ENCODE assay signal across 26 cellular contexts in the genomic region with DNA sequence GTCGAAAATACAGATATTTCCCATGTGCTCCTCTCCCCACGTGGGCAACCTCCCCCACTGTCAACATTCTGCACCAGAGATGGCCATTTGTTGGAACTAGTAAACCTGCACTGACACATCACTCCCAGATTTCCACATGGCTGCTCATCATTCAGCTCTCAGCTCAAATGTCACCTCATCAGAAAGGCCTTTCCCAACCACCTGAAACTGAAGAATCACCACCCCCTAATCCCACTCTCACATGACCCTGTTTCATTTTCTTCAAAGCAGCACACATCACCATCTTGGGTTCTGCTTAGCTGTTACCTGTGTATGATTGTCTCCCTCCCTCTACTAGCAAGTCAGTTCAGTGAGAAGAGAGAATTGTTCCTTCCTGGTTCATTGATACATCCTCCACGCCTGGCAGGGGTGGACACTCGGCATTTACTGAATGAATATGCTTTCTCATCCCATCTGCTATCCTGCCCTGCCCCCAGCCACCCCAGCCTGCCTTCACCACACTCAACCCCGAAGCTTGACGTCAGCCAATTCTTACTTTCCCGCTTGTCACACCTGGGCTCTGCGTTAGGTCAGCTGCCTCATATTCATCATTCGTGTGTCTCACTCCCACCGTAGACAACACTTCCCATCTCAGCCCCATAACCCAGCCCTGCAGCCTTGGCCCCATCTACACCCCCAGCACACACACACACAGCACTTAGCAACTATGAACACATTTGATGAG. TPM values are rescaled to one million over a fixed set of nuclear protein-coding genes. Genes with fewer than 3 reads are reported as not detected.
DNase-seq lines count a peak whose midpoint lies in the region; ATAC-seq, FAIRE-seq and TF ChIP-seq lines count a peak whose summit lies in the region.
"Had no signal": no experiment of that assay in that cellular context is flagged by ENCODE, and none has a peak within 500 bp of the region (broad histone marks: within the 10 kb centered on the region; RNA-seq: fewer than 3 reads in every experiment).

No MANE protein-coding gene starts in this region.

- intact Hi-C loops in spleen (cut with DNase I; ENCODE audit: low total_unique reads) = no loop called here

- peak; percentile 48 for FAIRE-seq in GM12892 (lab: Jason Lieb, UNC)
- FAIRE-seq: frontal cortex had no signal

- H3K36me3 ChIP-seq in CD4-positive, CD25-positive, alpha-beta regulatory T cell (ENCODE audit: control insufficient read depth, insufficient read depth, low read length) = peaks cover 16% of the 10 kb centered on the region
- peaks cover 0 to 34% (median 22%) of the 10 kb centered on the region in 6 donors for H3K36me3 ChIP-seq in spleen

- peak overlapping the region in 3 of 4 donors; percentile 1 to 66 (median 49) for H3K4me3 Mint-ChIP-seq in CD4-positive, CD25-positive, alpha-beta regulatory T cell
- H3K4me3 Mint-ChIP-seq: dendritic cell treated with granulocyte-macrophage colony-stimulating factor and Interleukin-4, amounts not matched to agents 40 ng/mL and 50 ng/mL, for 4 days had no signal

- peaks cover 8% of the 10 kb centered on the region for H3K36me3 Mint-ChIP-seq in CD4-positive, CD25-positive, alpha-beta regulatory T cell

- H3K4me1 ChIP-seq in CD4-positive, CD25-positive, alpha-beta regulatory T cell (ENCODE audit: control insufficient read depth, insufficient read depth, low read length, poor library complexity, severe bottlenecking) = peaks cover 10% of the 10 kb centered on the region
- peaks cover 8 to 23% (median 16%) of the 10 kb centered on the region in 6 donors for H3K4me1 ChIP-seq in spleen

- DNase-seq in CD4-positive, CD25-positive, alpha-beta regulatory T cell = no peak
- DNase-seq in GM12892 (ENCODE audit: insufficient read length) (no peak), NCI-H510A (lab: John Stamatoyannopoulos, UW) (peak; percentile 67), kidney glomerular epithelial cell (lab: John Stamatoyannopoulos, UW) (peak; percentile 31), iPS-NIHi7 (ENCODE audit: extremely low spot score) (no peak), NCI-H1417 treated with DMSO at 0.1 percent for 48 hours (lab: John Stamatoyannopoulos, UW) (no peak), spleen (no peak)
- DNase-seq in NK-92 treated with Interleukin-12 subunit alpha and Interleukin-12 subunit beta, amount 100 ng/mL, for 24 hours (lab: John Stamatoyannopoulos, UW) = no peak
- DNase-seq: activated CD8-positive, alpha-beta memory T cell treated with anti-CD3 and anti-CD28 coated beads, Interleukin-2, amount 50 U/mL, for 4 hours; activated naive CD4-positive, alpha-beta T cell treated with Interleukin-2 at 50 U/mL for 16 hours; mucosa of descending colon; NCI-H1436; NCI-H446 treated with DMSO at 0.1 percent for 48 hours; sigmoid colon; stimulated activated CD4-positive, alpha-beta T cell treated with anti-CD3 and anti-CD28 coated beads, Interleukin-2, amount 100 ng/mL, for 24 hours; substantia nigra; T-helper 9 cell had no signal

- no peaks in the 10 kb centered on the region for H3K9me3 Mint-ChIP-seq in CD4-positive, CD25-positive, alpha-beta regulatory T cell
- H3K9me3 Mint-ChIP-seq: dendritic cell treated with granulocyte-macrophage colony-stimulating factor and Interleukin-4, amounts not matched to agents 40 ng/mL and 50 ng/mL, for 4 days had no signal

- peaks cover 5 to 15% (median 11%) of the 10 kb centered on the region in 4 donors for H3K4me1 Mint-ChIP-seq in CD4-positive, CD25-positive, alpha-beta regulatory T cell

- H3K4me3 ChIP-seq in CD4-positive, CD25-positive, alpha-beta regulatory T cell (ENCODE audit: low read depth, low read length) = no peak overlapping the region
- H3K4me3 ChIP-seq in spleen = no peak overlapping the region
- H3K4me3 ChIP-seq: mucosa of descending colon, sigmoid colon had no signal

- no peak for TF ChIP-seq CTCF in spleen (IDR thresholded peaks at IDR 0.05 in 8 of 11, conservative IDR thresholded peaks at IDR 0.05 in 3 of 11)

- WGBS in spleen, 5 donors = 72 to 88% (median 83%) methylated on average over 10 of the region's 10 CpGs

- H3K27ac Mint-ChIP-seq in CD4-positive, CD25-positive, alpha-beta regulatory T cell = peak overlapping the region in 1 of 3 donors; percentile 17
- H3K27ac Mint-ChIP-seq: dendritic cell treated with granulocyte-macrophage colony-stimulating factor and Interleukin-4, amounts not matched to agents 40 ng/mL and 50 ng/mL, for 4 days had no signal

- H3K27ac ChIP-seq in CD4-positive, CD25-positive, alpha-beta regulatory T cell (ENCODE audit: insufficient read depth, low read length, poor library complexity, severe bottlenecking) = no peak overlapping the region
- H3K27ac ChIP-seq in spleen = no peak overlapping the region
- H3K27ac ChIP-seq: sigmoid colon had no signal

- H3K27me3 Mint-ChIP-seq in CD4-positive, CD25-positive, alpha-beta regulatory T cell = no peaks in the 10 kb centered on the region

- H3K9me3 ChIP-seq in CD4-positive, CD25-positive, alpha-beta regulatory T cell (ENCODE audit: control insufficient read depth in 2 of 2, low read length in 2 of 2) = no peaks in the 10 kb centered on the region
- no peaks in the 10 kb centered on the region for H3K9me3 ChIP-seq in spleen
- H3K9me3 ChIP-seq: mucosa of descending colon, sigmoid colon had no signal

- TF ChIP-seq POLR2A in GM12892 (IDR thresholded peaks at IDR 0.05; ENCODE audit: low read depth, low read length) (no peak), spleen (IDR thresholded peaks at IDR 0.05) (no peak)

- no peak for ATAC-seq in CD4-positive, CD25-positive, alpha-beta regulatory T cell (ENCODE audit: low read depth in 2 of 2)
- ATAC-seq: activated CD4-positive, CD25-positive, alpha-beta regulatory T cell treated with anti-CD3 and anti-CD28 coated beads, Interleukin-2, amount 50 U/mL, for 24 hours; left lobe of liver; mucosa of descending colon had no signal

- H3K27me3 ChIP-seq in CD4-positive, CD25-positive, alpha-beta regulatory T cell (ENCODE audit: control insufficient read depth, insufficient read depth, low read length) = no peaks in the 10 kb centered on the region
- no peaks in the 10 kb centered on the region for H3K27me3 ChIP-seq in spleen (replicated peaks in 1 of 7)
- H3K27me3 ChIP-seq: sigmoid colon had no signal

RNA-seq across cellular contexts. Expression of a gene that starts 4.7 kb away (rescaled TPM):
- total RNA-seq in CD4-positive, CD25-positive, alpha-beta regulatory T cell = 64.7 TPM
- polyA plus RNA-seq in CD4-positive, CD25-positive, alpha-beta regulatory T cell = 100 to 1,000 TPM; 281 to 354 (median 319) TPM
- polyA plus RNA-seq in GM12892 (2012; ENCODE audit: missing spikeins) = 143 TPM
- 100 to 1,000 TPM in 1 of 7 donors, 10 to 100 TPM in 6; 72.9 to 143 (median 84.0) TPM for total RNA-seq in spleen
- polyA plus RNA-seq in spleen = 100 to 1,000 TPM; 106 to 161 (median 124) TPM

RNA-seq across cellular contexts. Expression of a gene that starts 6.3 kb away (rescaled TPM):
- 36.4 TPM for total RNA-seq in CD4-positive, CD25-positive, alpha-beta regulatory T cell
- 1 to 10 TPM; 1.6 to 4.7 (median 1.9) TPM for polyA plus RNA-seq in CD4-positive, CD25-positive, alpha-beta regulatory T cell
- polyA plus RNA-seq in GM12892 (2012; ENCODE audit: missing spikeins) = 11.3 TPM
- 10 to 100 TPM; 19.5 to 42.0 (median 37.4) TPM for total RNA-seq in spleen
- 10 to 100 TPM in 2 of 3 donors, 1 to 10 TPM in 1; 6.0 to 14.1 (median 13.6) TPM for polyA plus RNA-seq in spleen

RNA-seq across cellular contexts. Expression of a gene that starts 11.9 kb away (rescaled TPM):
- total RNA-seq in CD4-positive, CD25-positive, alpha-beta regulatory T cell = 0.39 TPM
- polyA plus RNA-seq in CD4-positive, CD25-positive, alpha-beta regulatory T cell = under 1 TPM in 1 of 4 donors, not detected in 3; 0.43 TPM
- not detected for polyA plus RNA-seq in GM12892 (2012; ENCODE audit: missing spikeins)
- total RNA-seq in spleen = not detected
- polyA plus RNA-seq in spleen = under 1 TPM in 1 of 3 donors, not detected in 2; 0.06 TPM
- total RNA-seq: epithelial cell of proximal tubule, frontal cortex, H7, mucosa of descending colon, OCI-LY7, omental fat pad, sigmoid colon, SK-MEL-5 had no signal

RNA-seq across cellular contexts. Expression of a gene that starts 14.5 kb away (rescaled TPM):
- not detected for total RNA-seq in CD4-positive, CD25-positive, alpha-beta regulatory T cell
- polyA plus RNA-seq in CD4-positive, CD25-positive, alpha-beta regulatory T cell = under 1 TPM in 1 of 4 donors, not detected in 3; 0.71 TPM
- not detected for polyA plus RNA-seq in GM12892 (2012; ENCODE audit: missing spikeins)
- total RNA-seq in spleen = 10 to 100 TPM in 5 of 7 donors, 1 to 10 TPM in 2; 5.8 to 74.3 (median 16.5) TPM
- polyA plus RNA-seq in spleen = 10 to 100 TPM in 1 of 3 donors, 1 to 10 TPM in 2; 5.0 to 10.9 (median 8.4) TPM
- total RNA-seq: epithelial cell of proximal tubule, H7, OCI-LY7, SK-MEL-5 had no signal

Comparison
In these comparisons a context has a peak if more than half of its experiments do, and no peak if none do; other contexts are left out.
1. DNase-seq: peak in NCI-H510A (single experiment) and kidney glomerular epithelial cell (single experiment); none in CD4-positive, CD25-positive, alpha-beta regulatory T cell (0 of 3), GM12892 (single experiment), iPS-NIHi7 (single experiment), NK-92 treated with Interleukin-12 subunit alpha and Interleukin-12 subunit beta, amount 100 ng/mL, for 24 hours (single experiment), NCI-H1417 treated with DMSO at 0.1 percent for 48 hours (single experiment) and spleen (single experiment).